ENCODE assay signal across 19 cellular contexts in the genomic region with DNA sequence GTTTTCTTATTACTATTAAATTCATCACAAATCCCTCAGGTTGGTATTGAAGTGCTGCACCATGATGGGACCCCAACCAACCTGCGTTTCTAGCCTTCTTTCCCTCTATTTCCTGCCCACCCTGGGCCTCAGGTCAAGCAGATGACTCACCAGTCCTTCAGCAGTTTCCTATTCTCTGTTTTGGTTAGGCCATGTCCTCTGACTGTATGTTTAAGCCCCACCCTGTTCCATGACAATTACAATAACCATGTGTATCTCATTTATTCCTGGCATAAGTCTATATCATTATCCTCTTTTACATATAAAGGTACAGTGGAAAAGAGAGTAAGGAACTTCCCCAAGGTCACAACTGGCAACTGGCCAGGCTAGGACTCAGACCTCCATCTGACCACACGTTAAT. TPM values are rescaled to one million over a fixed set of nuclear protein-coding genes. Genes with fewer than 3 reads are reported as not detected.
"Had no signal": no experiment of that assay in that cellular context is flagged by ENCODE, and none has a peak within 500 bp of the region (broad histone marks: within the 10 kb centered on the region; RNA-seq: fewer than 3 reads in every experiment).

No MANE protein-coding gene starts in this region.

- H3K9me3 Mint-ChIP-seq: activated CD4-positive, alpha-beta T cell treated with anti-CD3 and anti-CD28 coated beads, Interleukin-2, amount 10 ng/mL, durations not matched to agents 24 days and 14 days; activated naive CD4-positive, alpha-beta T cell treated with anti-CD3 and anti-CD28 coated beads, Interleukin-2, amount 10 ng/mL, durations not matched to agents 7 days and 5 days; activated T-cell treated with anti-CD3 and anti-CD28 coated beads, Interleukin-2, amount 50 U/mL, for 24 hours; neural crest cell had no signal

- H3K36me3 ChIP-seq: ascending aorta, esophagus squamous epithelium, left lung, thyroid gland, uterus had no signal

- H3K9me3 ChIP-seq: ascending aorta, esophagus squamous epithelium, left lung, thyroid gland, uterus had no signal

- H3K36me3 Mint-ChIP-seq: activated naive CD4-positive, alpha-beta T cell treated with anti-CD3 and anti-CD28 coated beads, Interleukin-2, amount 10 ng/mL, durations not matched to agents 7 days and 5 days had no signal

- ATAC-seq: activated CD8-positive, alpha-beta T cell treated with anti-CD3 and anti-CD28 coated beads, Interleukin-2, amount 10 ng/mL, durations not matched to agents 7 days and 5 days; foreskin keratinocyte; left lung had no signal

- H3K4me1 ChIP-seq: ascending aorta, foreskin keratinocyte, left lung, uterus had no signal

- DNase-seq: activated CD4-positive, alpha-beta T cell treated with anti-CD3 and anti-CD28 coated beads, Interleukin-2, amount 10 ng/mL, durations not matched to agents 24 days and 14 days; activated CD8-positive, alpha-beta T cell treated with anti-CD3 and anti-CD28 coated beads, Interleukin-2, amount 10 ng/mL, durations not matched to agents 7 days and 5 days; activated effector memory CD4-positive, alpha-beta T cell treated with Interleukin-2 at 50 U/mL for 16 hours; activated naive CD4-positive, alpha-beta T cell treated with anti-CD3 and anti-CD28 coated beads, Interleukin-2, amount 10 ng/mL, durations not matched to agents 7 days and 5 days; activated T-cell treated with anti-CD3 and anti-CD28 coated beads, Interleukin-2, amount 50 U/mL, for 24 hours; effector CD4-positive, alpha-beta T cell; esophagus squamous epithelium; foreskin keratinocyte; glutamatergic neuron; hippocampal formation; islet precursor cell; left lung; retina; stimulated activated naive CD4-positive, alpha-beta T cell; SW 1271; thyroid gland; uterus had no signal

- H3K27ac ChIP-seq: ascending aorta, esophagus squamous epithelium, foreskin keratinocyte, left lung, thyroid gland, uterus had no signal

- H3K27me3 ChIP-seq: ascending aorta, thyroid gland, uterus had no signal

- H3K27ac Mint-ChIP-seq: activated CD4-positive, alpha-beta T cell treated with anti-CD3 and anti-CD28 coated beads, Interleukin-2, amount 10 ng/mL, durations not matched to agents 24 days and 14 days; activated CD8-positive, alpha-beta T cell treated with anti-CD3 and anti-CD28 coated beads, Interleukin-2, amount 10 ng/mL, durations not matched to agents 7 days and 5 days; activated naive CD4-positive, alpha-beta T cell treated with anti-CD3 and anti-CD28 coated beads, Interleukin-2, amount 10 ng/mL, durations not matched to agents 7 days and 5 days; activated T-cell treated with anti-CD3 and anti-CD28 coated beads, Interleukin-2, amount 50 U/mL, for 24 hours had no signal

- H3K4me3 ChIP-seq: ascending aorta, esophagus squamous epithelium, left lung, thyroid gland, uterus had no signal

- H3K4me3 Mint-ChIP-seq: activated CD4-positive, alpha-beta T cell treated with anti-CD3 and anti-CD28 coated beads, Interleukin-2, amount 10 ng/mL, durations not matched to agents 24 days and 14 days; activated CD8-positive, alpha-beta T cell treated with anti-CD3 and anti-CD28 coated beads, Interleukin-2, amount 10 ng/mL, durations not matched to agents 7 days and 5 days; activated naive CD4-positive, alpha-beta T cell treated with anti-CD3 and anti-CD28 coated beads, Interleukin-2, amount 10 ng/mL, durations not matched to agents 7 days and 5 days; activated T-cell treated with anti-CD3 and anti-CD28 coated beads, Interleukin-2, amount 50 U/mL, for 24 hours; neural crest cell had no signal

RNA-seq across cellular contexts. Expression of a gene that starts 5.3 kb away (rescaled TPM):
- total RNA-seq: ascending aorta had no signal
